Comparison of ENCODE assay signal across 20 cellular contexts in genomic region chr7:5384618-5385017, GRCh38.
"Had no signal": no experiment of that assay in that cellular context is flagged by ENCODE, and none has a peak within 500 bp of the region (broad histone marks: within the 10 kb centered on the region; RNA-seq: fewer than 3 reads in every experiment).

No MANE protein-coding gene starts in this region.

- H3K27me3 Mint-ChIP-seq: activated CD8-positive, alpha-beta T cell treated with anti-CD3 and anti-CD28 coated beads for 36 hours; activated naive CD4-positive, alpha-beta T cell treated with anti-CD3 and anti-CD28 coated beads, Interleukin-2, amount 50 U/mL, for 24 hours; T-cell had no signal

- H3K4me3 Mint-ChIP-seq: activated CD8-positive, alpha-beta T cell treated with anti-CD3 and anti-CD28 coated beads for 36 hours; activated naive CD4-positive, alpha-beta T cell treated with anti-CD3 and anti-CD28 coated beads, Interleukin-2, amount 50 U/mL, for 24 hours; activated T-cell treated with anti-CD3 and anti-CD28 coated beads, Interleukin-2, amount 50 U/mL, for 4 hours; T-cell had no signal

- H3K9me3 Mint-ChIP-seq: activated CD8-positive, alpha-beta T cell treated with anti-CD3 and anti-CD28 coated beads for 36 hours; activated naive CD4-positive, alpha-beta T cell treated with anti-CD3 and anti-CD28 coated beads, Interleukin-2, amount 50 U/mL, for 24 hours; activated T-cell treated with anti-CD3 and anti-CD28 coated beads, Interleukin-2, amount 50 U/mL, for 4 hours; natural killer cell; T-cell had no signal

- H3K27ac Mint-ChIP-seq: activated CD8-positive, alpha-beta T cell treated with anti-CD3 and anti-CD28 coated beads for 36 hours; activated naive CD4-positive, alpha-beta T cell treated with anti-CD3 and anti-CD28 coated beads, Interleukin-2, amount 50 U/mL, for 24 hours; T-cell had no signal

- DNase-seq: activated CD4-positive, alpha-beta T cell treated with anti-CD3 and anti-CD28 coated beads for 48 hours; activated CD4-positive, CD25-positive, alpha-beta regulatory T cell; activated CD8-positive, alpha-beta T cell treated with anti-CD3 and anti-CD28 coated beads for 36 hours; activated effector memory CD4-positive, alpha-beta T cell treated with Interleukin-2 at 50 U/mL for 16 hours; activated T-cell treated with anti-CD3 and anti-CD28 coated beads, Interleukin-2, amount 50 U/mL, for 4 hours; dermis blood vessel endothelial cell; effector memory CD4-positive, alpha-beta T cell; foreskin keratinocyte; mesenchymal stem cell; natural killer cell; posterior cingulate gyrus; stimulated activated CD4-positive, alpha-beta T cell treated with anti-CD3 and anti-CD28 coated beads, Interleukin-12 subunit alpha, Interleukin-12 subunit beta, amount 100 ng/mL, for 4 hours; stimulated activated CD4-positive, alpha-beta T cell treated with anti-CD3 and anti-CD28 coated beads, Interleukin-1b, Interleukin-23, amount 100 ng/mL, for 48 hours; stimulated activated naive CD8-positive, alpha-beta T cell treated with anti-CD3 and anti-CD28 coated beads, Interleukin-15, Interleukin-2, amounts not matched to agents 100 U/mL and 50 U/mL, for 24 hours; substantia nigra; T-cell; T-helper 9 cell; tibial artery had no signal

- ATAC-seq: activated CD8-positive, alpha-beta T cell treated with anti-CD3 and anti-CD28 coated beads for 36 hours; activated T-cell treated with anti-CD3 and anti-CD28 coated beads, Interleukin-2, amount 50 U/mL, for 4 hours; foreskin keratinocyte; natural killer cell; SK-N-SH treated with all-trans-retinoic acid at 6 μM for 48 hours; stimulated activated naive CD8-positive, alpha-beta T cell treated with anti-CD3 and anti-CD28 coated beads, Interleukin-15, Interleukin-2, amounts not matched to agents 100 U/mL and 50 U/mL, for 24 hours; T-cell had no signal
